ENCODE assay signal across 2 cellular contexts in genomic region chr12:64587447-64587846, GRCh38.
A peak's percentile ranks its signal among the peaks of the same experiment; 100 is the strongest.
TF ChIP-seq lines count a peak whose summit lies in the region.

No MANE protein-coding gene starts in this region.

TF ChIP-seq in HepG2, 621 proteins besides CTCF, POLR2A, EP300 and RAD21:
- TF ChIP-seq STAG1 (CRISPR knock-in tag; IDR thresholded peaks at IDR 0.05) (peak; percentile 49), SKI (IDR thresholded peaks at IDR 0.05; ENCODE audit: partially characterized antibody) (no peak), ZNF549 (CRISPR knock-in tag; IDR thresholded peaks at IDR 0.05) (no peak), MEIS2 (CRISPR knock-in tag; IDR thresholded peaks at IDR 0.05) (no peak)

TF ChIP-seq in GM12878, 131 proteins besides CTCF, POLR2A, EP300 and RAD21:
- no peak for TF ChIP-seq SREBF2 (IDR thresholded peaks at IDR 0.05; ENCODE audit: low read length)
- no peak for TF ChIP-seq NKRF (conservative IDR thresholded peaks at IDR 0.05)
- TF ChIP-seq SP1 (IDR thresholded peaks at IDR 0.05; ENCODE audit: low read depth, low read length), result no peak
- TF ChIP-seq IKZF2 (IDR thresholded peaks at IDR 0.05), result no peak
- no peak for TF ChIP-seq ZNF384 (IDR thresholded peaks at IDR 0.05; ENCODE audit: borderline replicate concordance, low read depth, low read length)
- no peak for TF ChIP-seq RB1 (IDR thresholded peaks at IDR 0.05; ENCODE audit: borderline replicate concordance)
- TF ChIP-seq HSF1 (IDR thresholded peaks at IDR 0.05; ENCODE audit: low read depth, low read length), result no peak
- no peak for TF ChIP-seq IRF4 (IDR thresholded peaks at IDR 0.05; ENCODE audit: low read depth, low read length)
- TF ChIP-seq RBBP5 (conservative IDR thresholded peaks at IDR 0.05), result no peak
- TF ChIP-seq BCL3 (IDR thresholded peaks at IDR 0.05; ENCODE audit: borderline replicate concordance, insufficient read depth, low read depth, low read length, poor library complexity, severe bottlenecking), result no peak
- TF ChIP-seq HDAC2 (IDR thresholded peaks at IDR 0.05), result no peak
- no peak for TF ChIP-seq BHLHE40 (IDR thresholded peaks at IDR 0.05; ENCODE audit: borderline replicate concordance in 1 of 2, low read depth in 2 of 2, low read length in 1 of 2)
- TF ChIP-seq MLLT1 (IDR thresholded peaks at IDR 0.05), result no peak
- no peak for TF ChIP-seq ZBTB11 (CRISPR knock-in tag; IDR thresholded peaks at IDR 0.05)
- no peak for TF ChIP-seq CEBPZ (IDR thresholded peaks at IDR 0.05; ENCODE audit: low read depth, low read length)
TF ChIP-seq in GM12878: peak in this region for 0.
